In genomic region chr2:171879865-171880264, GRCh38 we compare ENCODE assay signal across 19 cellular contexts.
"Had no signal": no experiment of that assay in that cellular context is flagged by ENCODE, and none has a peak within 500 bp of the region (broad histone marks: within the 10 kb centered on the region; RNA-seq: fewer than 3 reads in every experiment).

No MANE protein-coding gene starts in this region.

- DNase-seq: activated B cell treated with CpG ODN at 0.5 μM for 24 hours; activated CD4-positive, alpha-beta memory T cell treated with anti-CD3 and anti-CD28 coated beads for 36 hours; activated CD4-positive, alpha-beta T cell treated with anti-CD3 and anti-CD28 coated beads for 4 hours; activated naive CD8-positive, alpha-beta T cell treated with anti-CD3 and anti-CD28 coated beads for 36 hours; activated T-cell treated with anti-CD3 and anti-CD28 coated beads for 4 hours; body of pancreas; cortex of kidney; effector CD4-positive, alpha-beta T cell; hippocampal formation; islet precursor cell; mammary epithelial cell; midbrain; naive B cell; SK-N-SH; stimulated activated CD8-positive, alpha-beta memory T cell treated with anti-CD3 and anti-CD28 coated beads, Interleukin-4, amount 100 ng/mL, for 48 hours; stimulated activated naive CD4-positive, alpha-beta T cell had no signal

- H3K4me1 ChIP-seq: body of pancreas, prostate gland had no signal

- H3K9ac ChIP-seq: SK-N-SH had no signal

- ATAC-seq: body of pancreas, esophagus mucosa, left lobe of liver had no signal

- H3K27ac ChIP-seq: body of pancreas had no signal

- H3K36me3 ChIP-seq: prostate gland had no signal

- H3K9me3 ChIP-seq: body of pancreas, prostate gland, SK-N-SH had no signal

- H3K27me3 ChIP-seq: body of pancreas had no signal

- H3K4me3 ChIP-seq: body of pancreas, prostate gland had no signal

- H3K4me2 ChIP-seq: SK-N-SH had no signal
